ENCODE assay signal across 8 cellular contexts in genomic region chr3:51385621-51386091, GRCh38. TPM values are rescaled to one million over a fixed set of nuclear protein-coding genes. Genes with fewer than 3 reads are reported as not detected.
DNase-seq lines count a peak whose midpoint lies in the region; ATAC-seq and TF ChIP-seq lines count a peak whose summit lies in the region.

No MANE protein-coding gene starts in this region.

- intact Hi-C loops in CD4-positive, alpha-beta memory T cell (cut with micrococcal nuclease) = loop anchor here (1.0 to 5.0 kb wide), 5 partner anchors 115 to 769 kb away; partner anchors contain the start of genes DCAF1 and TEX264

- peaks cover 12 to 43% of the 10 kb centered on the region in 2 donors for H3K36me3 Mint-ChIP-seq in CD4-positive, alpha-beta memory T cell
- peaks cover 31% of the 10 kb centered on the region for H3K36me3 Mint-ChIP-seq in nephron (ENCODE audit: low read depth)

- peak overlapping the region; percentile 61 to 93 for H3K4me3 ChIP-seq in CD4-positive, alpha-beta memory T cell (ENCODE audit: low read length in 2 of 2)
- H3K4me3 ChIP-seq in MG63 = peak overlapping the region; percentile 96

- H3K27me3 Mint-ChIP-seq in CD4-positive, alpha-beta memory T cell = no peaks in the 10 kb centered on the region
- no peaks in the 10 kb centered on the region for H3K27me3 Mint-ChIP-seq in nephron (ENCODE audit: low read depth)

- no peak for TF ChIP-seq CTCF in nephron (IDR thresholded peaks at IDR 0.05; ENCODE audit: unreplicated experiment in 3 of 3)

- peak overlapping the region; percentile 92 for H3K27ac ChIP-seq in CD4-positive, alpha-beta memory T cell (ENCODE audit: low read depth, low read length)

- no peaks in the 10 kb centered on the region for H3K27me3 ChIP-seq in CD4-positive, alpha-beta memory T cell (ENCODE audit: insufficient read depth, low read length)
- no peaks in the 10 kb centered on the region for H3K27me3 ChIP-seq in MG63

- CTCF ChIA-PET in CD4-positive, alpha-beta memory T cell (lab: Charles Lee; ENCODE audit: partially characterized antibody) = interaction anchor here (1.0 to 1.7 kb wide), 7 partner anchors 9 to 769 kb away, joined by 3 to 5 read pairs (median 4); no protein-coding TSS in a partner anchor

- peak overlapping the region; percentile 93 to 100 (median 98) for H3K27ac Mint-ChIP-seq in CD4-positive, alpha-beta memory T cell
- H3K27ac Mint-ChIP-seq in nephron = peak overlapping the region; percentile 88 to 99 (median 98)

- H3K4me1 ChIP-seq in CD4-positive, alpha-beta memory T cell (ENCODE audit: insufficient read depth, low read length) = peaks cover 46% of the 10 kb centered on the region

- POLR2A ChIA-PET in CD4-positive, alpha-beta memory T cell (lab: Charles Lee; ENCODE audit: partially characterized antibody) = interaction anchor here (0.7 to 4.9 kb wide), 20 partner anchors 9 to 1045 kb away, joined by 3 to 34 read pairs (median 6); partner anchors contain the start of genes C3orf18, CISH, DCAF1 and HEMK1

- H3K9me3 Mint-ChIP-seq in CD4-positive, alpha-beta memory T cell = no peaks in the 10 kb centered on the region
- H3K9me3 Mint-ChIP-seq in nephron = no peaks in the 10 kb centered on the region

- peaks cover 4% of the 10 kb centered on the region for H3K36me3 ChIP-seq in CD4-positive, alpha-beta memory T cell (ENCODE audit: insufficient read depth, low read length)
- H3K36me3 ChIP-seq in MG63 = peaks cover 33% of the 10 kb centered on the region

- H3K4me3 Mint-ChIP-seq in CD4-positive, alpha-beta memory T cell = peak overlapping the region; percentile 95 to 99 (median 98)
- H3K4me3 Mint-ChIP-seq in nephron = peak overlapping the region; percentile 97 to 99 (median 99)

- ATAC-seq in GM19463 (IDR thresholded peaks at IDR 0.05; ENCODE audit: unreplicated experiment) (no peak), GM18511 (IDR thresholded peaks at IDR 0.05; ENCODE audit: unreplicated experiment) (no peak), GM18868 (IDR thresholded peaks at IDR 0.05; ENCODE audit: unreplicated experiment) (no peak)

- H3K4me1 Mint-ChIP-seq in CD4-positive, alpha-beta memory T cell = peaks cover 28 to 68% (median 47%) of the 10 kb centered on the region in 4 donors
- H3K4me1 Mint-ChIP-seq in nephron = peaks cover 54% of the 10 kb centered on the region

- peak in 2 of 5 donors; percentile 21 to 29 for DNase-seq in CD4-positive, alpha-beta memory T cell
- no peak for DNase-seq in MG63
- DNase-seq in dermis blood vessel endothelial cell = peak; percentile 25
- no peak for DNase-seq in activated CD4-positive, alpha-beta T cell treated with anti-CD3 and anti-CD28 coated beads, Interleukin-2, amount 50 U/mL, for 4 hours

- H3K9me3 ChIP-seq in CD4-positive, alpha-beta memory T cell (ENCODE audit: control insufficient read depth in 1 of 2, low read length in 2 of 2) = no peaks in the 10 kb centered on the region
- H3K9me3 ChIP-seq in MG63 = no peaks in the 10 kb centered on the region

RNA-seq across cellular contexts. Expression of gene MANF, which starts 0.6 kb away (rescaled TPM):
- total RNA-seq in CD4-positive, alpha-beta memory T cell = 10 to 100 TPM; 74.8 to 79.0 TPM
- polyA plus RNA-seq in CD4-positive, alpha-beta memory T cell = 10 to 100 TPM; 39.0 to 64.1 TPM
- total RNA-seq in MG63 (2014; rRNA removed; shearing (Covaris generic); ENCODE audit: low replicate concordance) = 94.0 and 129 TPM in 2 replicates
- total RNA-seq in dermis blood vessel endothelial cell = 100 and 134 TPM in 2 replicates

RNA-seq across cellular contexts. Expression of gene RBM15B, which starts 5.4 kb away (rescaled TPM):
- 10 to 100 TPM; 38.3 to 39.9 TPM for total RNA-seq in CD4-positive, alpha-beta memory T cell
- polyA plus RNA-seq in CD4-positive, alpha-beta memory T cell = 10 to 100 TPM in 1 of 2 donors, 1 to 10 TPM in 1; 9.9 to 28.2 TPM
- total RNA-seq in MG63 (2014; rRNA removed; shearing (Covaris generic); ENCODE audit: low replicate concordance) = 24.6 and 25.2 TPM in 2 replicates
- 49.4 and 51.0 TPM in 2 replicates for total RNA-seq in dermis blood vessel endothelial cell
